Comparison of ENCODE assay signal across 8 cellular contexts in the genomic region with DNA sequence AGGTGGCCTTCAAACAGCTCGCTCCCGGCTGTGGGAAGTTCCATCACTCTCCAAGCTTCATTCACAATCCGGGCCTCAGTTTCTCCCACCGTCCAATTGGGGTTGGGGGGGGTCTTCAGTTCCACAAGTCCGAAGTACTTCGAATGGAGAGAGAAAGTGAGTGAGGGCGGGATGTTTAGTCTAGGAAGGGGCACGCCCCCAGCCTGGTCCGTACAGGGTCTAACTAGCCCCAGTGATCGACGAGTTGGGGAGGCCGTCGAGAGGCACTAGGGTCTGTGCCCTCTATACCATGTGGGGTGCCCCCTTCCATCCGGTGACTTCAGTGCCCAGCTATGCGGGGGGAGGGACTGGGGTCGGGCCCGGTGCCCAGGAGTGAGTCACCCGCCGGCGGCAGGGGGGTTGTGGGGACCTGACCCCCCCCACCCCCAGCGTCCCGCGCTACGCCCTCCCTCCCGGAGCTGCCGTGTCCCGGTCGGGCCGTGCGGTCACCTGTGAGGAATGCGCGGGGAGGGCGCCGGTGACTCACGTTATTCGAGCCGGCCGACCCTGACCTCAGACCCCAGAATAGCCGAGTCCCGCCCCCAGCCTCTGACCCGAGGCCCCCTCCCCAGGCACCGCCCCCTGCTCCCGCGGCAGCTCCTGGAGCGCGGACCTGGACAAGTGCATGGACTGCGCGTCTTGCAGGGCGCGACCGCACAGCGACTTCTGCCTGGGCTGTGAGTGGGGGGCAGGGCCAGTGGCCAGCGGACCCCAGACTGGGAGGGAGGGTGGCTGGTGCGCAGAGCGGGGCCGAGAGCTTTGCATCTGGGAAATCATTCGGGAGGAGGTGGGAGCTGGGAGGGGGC. TPM values are rescaled to one million over a fixed set of nuclear protein-coding genes. Genes with fewer than 3 reads are reported as not detected.
DNase-seq lines count a peak whose midpoint lies in the region; ATAC-seq and TF ChIP-seq lines count a peak whose summit lies in the region.

No MANE protein-coding gene starts in this region.

- WGBS in lower leg skin, 2 donors: 0 to 2% methylated on average over 26 to 33 of the region's 57 CpGs

- no peak overlapping the region for H3K27ac ChIP-seq in Karpas-422 (ENCODE audit: low read length)
- H3K27ac ChIP-seq in dorsolateral prefrontal cortex: peak overlapping the region in 50 of 59 donors; percentile 5 to 98 (median 92)

- H3K27ac Mint-ChIP-seq in CD14-positive monocyte: peak overlapping the region; percentile 62 to 99 (median 95)

- H3K36me3 Mint-ChIP-seq in CD14-positive monocyte: peaks cover 3 to 6% of the 10 kb centered on the region in 2 donors

- peaks cover 54% of the 10 kb centered on the region for H3K4me1 Mint-ChIP-seq in CD14-positive monocyte

- peak overlapping the region; percentile 88 to 96 for H3K4me3 Mint-ChIP-seq in CD14-positive monocyte

- H3K9me3 ChIP-seq in Karpas-422 (ENCODE audit: low read length): no peaks in the 10 kb centered on the region

- H3K79me2 ChIP-seq in Karpas-422 (ENCODE audit: low read length): peaks cover 4% of the 10 kb centered on the region

- intact Hi-C loops in CD14-positive monocyte (cut with micrococcal nuclease) (loop anchor here (2.0 to 10.0 kb wide), 5 partner anchors 14 to 1251 kb away; a partner anchor contains a TSS), dorsolateral prefrontal cortex (cut with DNase I) (no loop called here), lower leg skin (cut with DNase I; ENCODE audit: low total_unique reads) (no loop called here)

- H2AFZ ChIP-seq in Karpas-422 (ENCODE audit: low read length): peak overlapping the region; percentile 91

- H3K9me3 Mint-ChIP-seq in CD14-positive monocyte: peaks cover 0 to 8% (median 0%) of the 10 kb centered on the region in 7 donors

- DNase-seq in CD14-positive monocyte (ENCODE audit: low spot score) (peak; percentile 86), Karpas-422 (peak; percentile 71), dorsolateral prefrontal cortex (peak in 6 of 10 donors; percentile 32 to 69 (median 51)), lower leg skin (ENCODE audit: low spot score in 2 of 2) (peak; percentile 53 to 97), NCI-H2171 (lab: John Stamatoyannopoulos, UW) (no peak)
- peak; percentile 63 to 69 for DNase-seq in activated CD4-positive, alpha-beta T cell treated with anti-CD3 and anti-CD28 coated beads, Interleukin-2, amount 50 U/mL, for 4 hours
- DNase-seq in stimulated activated CD8-positive, alpha-beta memory T cell treated with anti-CD3 and anti-CD28 coated beads, Interleukin-15, amount 100 ng/mL, for 4 hours (ENCODE audit: low read depth in 2 of 2): peak; percentile 52 to 62

- peaks cover 41% of the 10 kb centered on the region for H3K4me1 ChIP-seq in Karpas-422 (ENCODE audit: low read length)

- H3K9ac ChIP-seq in Karpas-422 (ENCODE audit: low read length): peak overlapping the region; percentile 78

- H3K4me3 ChIP-seq in Karpas-422 (ENCODE audit: low read length): peak overlapping the region; percentile 70
- H3K4me3 ChIP-seq in dorsolateral prefrontal cortex: peak overlapping the region; percentile 40 to 96 (median 66)
- H3K4me3 ChIP-seq in lower leg skin (ENCODE audit: low read depth, poor library complexity, severe bottlenecking): peak overlapping the region; percentile 58

- H3K27me3 Mint-ChIP-seq in CD14-positive monocyte (ENCODE audit: low read depth in 3 of 3): peaks cover 22 to 30% (median 24%) of the 10 kb centered on the region in 3 donors

- H3K9me2 ChIP-seq in Karpas-422 (replicated peaks; ENCODE audit: insufficient read depth, low read length): no peaks in the 10 kb centered on the region

- TF ChIP-seq CTCF in CD14-positive monocyte (IDR thresholded peaks at IDR 0.05) (no peak), dorsolateral prefrontal cortex (IDR thresholded peaks at IDR 0.05 in 54 of 56, conservative IDR thresholded peaks at IDR 0.05 in 2 of 56; ENCODE audit: low read depth in 1 of 56, partially characterized antibody in 56 of 56) (no peak), lower leg skin (IDR thresholded peaks at IDR 0.05) (no peak)

- peak overlapping the region; percentile 82 for H3K4me2 ChIP-seq in Karpas-422 (ENCODE audit: low read depth, low read length, poor library complexity, severe bottlenecking)

- H3K36me3 ChIP-seq in Karpas-422 (ENCODE audit: insufficient read depth, low read length): no peaks in the 10 kb centered on the region; the same call in 1 of the 2 replicates

- no peak for TF ChIP-seq POLR2A in lower leg skin (IDR thresholded peaks at IDR 0.05)

- ATAC-seq in GM21619 (IDR thresholded peaks at IDR 0.05; ENCODE audit: unreplicated experiment): no peak

- H3K27me3 ChIP-seq in Karpas-422 (ENCODE audit: low read length): no peaks in the 10 kb centered on the region
- peaks cover 0 to 20% (median 10%) of the 10 kb centered on the region in 45 donors for H3K27me3 ChIP-seq in dorsolateral prefrontal cortex

- H4K20me1 ChIP-seq in Karpas-422 (ENCODE audit: insufficient read depth, low read depth, low read length): 0 out of 2 replicates have a peak, but pooled peaks cover 3% of the 10 kb centered on the region

RNA-seq across cellular contexts. Expression of a gene that starts 0.7 kb away (rescaled TPM):
- polyA plus RNA-seq in CD14-positive monocyte: 1 to 10 TPM; 2.9 to 6.2 TPM
- total RNA-seq in Karpas-422 (2014; rRNA removed; shearing (Covaris generic); ENCODE audit: low replicate concordance): 4.9 and 9.4 TPM in 2 replicates
- total RNA-seq in dorsolateral prefrontal cortex (10 to 100 TPM in 3 of 120 experiments, 1 to 10 TPM in 105, under 1 TPM in 9, not detected in 3; 0.58 to 15.6 (median 3.2) TPM), lower leg skin (10 to 100 TPM; 11.7 to 60.0 (median 23.6) TPM)

RNA-seq across cellular contexts. Expression of a gene that starts 2.8 kb away (rescaled TPM):
- not detected for polyA plus RNA-seq in CD14-positive monocyte
- not detected in 2 replicates for total RNA-seq in Karpas-422 (2014; rRNA removed; shearing (Covaris generic); ENCODE audit: low replicate concordance)
- total RNA-seq in dorsolateral prefrontal cortex: 1 to 10 TPM in 3 of 120 experiments, under 1 TPM in 24, not detected in 93; 0.28 to 1.5 (median 0.47) TPM
- not detected for total RNA-seq in lower leg skin

RNA-seq across cellular contexts. Expression of a gene that starts 2.9 kb away (rescaled TPM):
- polyA plus RNA-seq in CD14-positive monocyte: 10 to 100 TPM; 16.7 to 19.9 TPM
- 51.7 and 67.8 TPM in 2 replicates for total RNA-seq in Karpas-422 (2014; rRNA removed; shearing (Covaris generic); ENCODE audit: low replicate concordance)
- 100 to 1,000 TPM in 12 of 120 experiments, 10 to 100 TPM in 108; 50.9 to 124 (median 83.2) TPM for total RNA-seq in dorsolateral prefrontal cortex
- total RNA-seq in lower leg skin: 10 to 100 TPM; 27.5 to 41.5 (median 31.9) TPM

RNA-seq across cellular contexts. Expression of a gene that starts 3.0 kb away (rescaled TPM):
- polyA plus RNA-seq in CD14-positive monocyte: 10 to 100 TPM; 42.4 to 57.7 TPM
- total RNA-seq in Karpas-422 (2014; rRNA removed; shearing (Covaris generic); ENCODE audit: low replicate concordance): 20.0 and 35.8 TPM in 2 replicates
- 10 to 100 TPM in 31 of 120 experiments, 1 to 10 TPM in 89; 4.3 to 13.3 (median 8.8) TPM for total RNA-seq in dorsolateral prefrontal cortex
- total RNA-seq in lower leg skin: 10 to 100 TPM; 13.2 to 22.1 (median 20.1) TPM

RNA-seq across cellular contexts. Expression of a gene that starts 8.1 kb away (rescaled TPM):
- polyA plus RNA-seq in CD14-positive monocyte: not detected
- total RNA-seq in Karpas-422 (2014; rRNA removed; shearing (Covaris generic); ENCODE audit: low replicate concordance): not detected in 2 replicates
- total RNA-seq in dorsolateral prefrontal cortex: 10 to 100 TPM in 1 of 120 experiments, 1 to 10 TPM in 118, under 1 TPM in 1; 0.98 to 11.7 (median 3.4) TPM
- under 1 TPM in 2 of 4 donors, not detected in 2; 0.15 to 0.23 TPM for total RNA-seq in lower leg skin

Comparison
In these comparisons a context has a peak if more than half of its experiments do, and no peak if none do; other contexts are left out.
1. intact Hi-C loops: an anchor here in CD14-positive monocyte (2.0 to 10.0 kb wide); none called in dorsolateral prefrontal cortex and lower leg skin.